In the genomic region with DNA sequence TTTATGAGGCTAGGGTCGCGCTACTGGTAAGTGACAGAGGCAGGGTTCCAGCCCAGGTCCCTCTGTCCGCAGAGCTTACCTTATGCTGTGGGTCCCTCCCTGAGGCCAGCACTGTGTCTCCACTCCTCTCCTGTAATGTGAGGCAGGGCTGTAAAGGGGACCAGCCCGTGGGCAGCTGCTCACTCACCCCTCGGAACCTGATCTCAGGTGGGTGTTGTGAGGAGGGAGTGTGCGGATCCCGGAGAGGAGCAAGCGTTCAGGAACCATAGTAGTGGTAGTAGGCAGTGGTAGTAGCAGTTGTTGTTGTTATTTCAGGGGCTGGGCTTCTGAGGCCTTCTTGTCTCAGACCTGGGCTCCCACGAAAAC, we compare ENCODE assay signal across 9 cellular contexts.
A peak's percentile ranks its signal among the peaks of the same experiment; 100 is the strongest.
DNase-seq lines count a peak whose midpoint lies in the region; FAIRE-seq and TF ChIP-seq lines count a peak whose summit lies in the region.
"Had no signal": no experiment of that assay in that cellular context is flagged by ENCODE, and none has a peak within 500 bp of the region (broad histone marks: within the 10 kb centered on the region; RNA-seq: fewer than 3 reads in every experiment).

No MANE protein-coding gene starts in this region.

- H3K27me3 ChIP-seq in ACC112 (ENCODE audit: insufficient read depth, low read length) (no peaks in the 10 kb centered on the region), HUES48 (ENCODE audit: control insufficient read depth, insufficient read depth, low read length) (peaks cover 22% of the 10 kb centered on the region), brain microvascular endothelial cell (replicated peaks) (no peaks in the 10 kb centered on the region), mucosa of stomach (ENCODE audit: control insufficient read depth, insufficient read depth, low read length) (no peaks in the 10 kb centered on the region)

- H3K9me3 ChIP-seq in HUES48 (ENCODE audit: control insufficient read depth, insufficient read depth, low read length) (no peaks in the 10 kb centered on the region), mucosa of stomach (ENCODE audit: control insufficient read depth, low read length) (no peaks in the 10 kb centered on the region)

- H2AFZ ChIP-seq in ACC112 (ENCODE audit: low read length, unreplicated experiment): no peak overlapping the region

- no peak overlapping the region for H3K9ac ChIP-seq in HUES48 (ENCODE audit: low read depth, low read length)
- peak overlapping the region; percentile 99 for H3K9ac ChIP-seq in mucosa of stomach (ENCODE audit: low read length)

- FAIRE-seq in RCC 7860 (lab: Jason Lieb, UNC): no peak

- TF ChIP-seq CTCF in brain microvascular endothelial cell (IDR thresholded peaks at IDR 0.05; ENCODE audit: low read depth, low read length, missing control alignments) (no peak), GM10266 (IDR thresholded peaks at IDR 0.05; ENCODE audit: control insufficient read depth, insufficient read depth, low read depth, missing control alignments) (no peak)

- H3K36me3 ChIP-seq in ACC112 (ENCODE audit: insufficient read depth, low read length) (peaks cover 18% of the 10 kb centered on the region; the same call in 1 of the 2 replicates), HUES48 (ENCODE audit: control insufficient read depth, insufficient read depth, low read length) (peaks cover 28% of the 10 kb centered on the region), brain microvascular endothelial cell (replicated peaks) (peaks cover 47% of the 10 kb centered on the region), mucosa of stomach (ENCODE audit: control insufficient read depth, insufficient read depth, low read length) (peaks cover 29% of the 10 kb centered on the region)

- peak overlapping the region; percentile 99 for H3K27ac ChIP-seq in ACC112 (ENCODE audit: low read depth, low read length)
- peak overlapping the region; percentile 89 for H3K27ac ChIP-seq in HUES48 (ENCODE audit: low read depth, low read length)
- peak overlapping the region; percentile 93 for H3K27ac ChIP-seq in brain microvascular endothelial cell

- in situ Hi-C loops in brain microvascular endothelial cell (cut with HindIII; ENCODE audit: low pct_ligation_motif_present, low sequenced_read_pairs): no loop called here

- H3K4me3 ChIP-seq in ACC112 (ENCODE audit: low read depth, low read length) (peak overlapping the region; percentile 88), HUES48 (ENCODE audit: low read depth, low read length) (no peak overlapping the region; the same call in 1 of the 2 replicates), brain microvascular endothelial cell (ENCODE audit: low read depth, low read length) (peak overlapping the region; percentile 90), mucosa of stomach (ENCODE audit: low read length) (peak overlapping the region; percentile 98)

- peaks cover 72% of the 10 kb centered on the region for H3K79me2 ChIP-seq in ACC112 (ENCODE audit: control insufficient read depth, insufficient read depth, low read length, unreplicated experiment)

- DNase-seq in brain microvascular endothelial cell (no peak), RCC 7860 (ENCODE audit: low spot score) (no peak), T1000 (lab: John Stamatoyannopoulos, UW) (no peak), GM10266 (ENCODE audit: extremely low spot score) (no peak), NCI-H2227 (lab: John Stamatoyannopoulos, UW; ENCODE audit: unreplicated experiment) (no peak)
- DNase-seq: NCI-H345 had no signal

- H3K4me1 ChIP-seq in ACC112 (ENCODE audit: control insufficient read depth, insufficient read depth, low read length, unreplicated experiment) (peaks cover 71% of the 10 kb centered on the region), HUES48 (ENCODE audit: control insufficient read depth, insufficient read depth, low read length) (peaks cover 55% of the 10 kb centered on the region), mucosa of stomach (ENCODE audit: control insufficient read depth, insufficient read depth, low read length) (peaks cover 68% of the 10 kb centered on the region)
